In the genomic region with DNA sequence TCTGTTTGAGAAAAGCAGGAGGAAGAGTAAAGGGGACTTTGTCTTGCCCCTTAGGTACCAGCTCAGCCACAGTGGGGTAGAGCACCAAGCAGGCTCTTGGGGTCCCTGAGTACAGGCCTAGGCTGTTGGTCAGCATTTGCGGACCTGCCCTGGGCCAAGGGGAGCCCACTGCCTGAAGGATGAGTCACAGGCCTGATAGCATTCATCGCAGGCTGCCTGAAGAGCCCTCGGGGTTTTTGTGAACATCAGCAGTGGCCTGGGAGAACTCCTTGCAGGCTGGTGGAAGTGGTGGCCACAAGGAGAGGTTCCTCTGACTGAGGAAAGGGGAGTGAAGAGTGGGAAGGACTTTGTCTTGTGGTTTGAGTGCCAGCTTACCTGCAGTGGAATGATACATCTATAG, we compare ENCODE assay signal across 15 cellular contexts. TPM values are rescaled to one million over a fixed set of nuclear protein-coding genes. Genes with fewer than 3 reads are reported as not detected.
"Had no signal": no experiment of that assay in that cellular context is flagged by ENCODE, and none has a peak within 500 bp of the region (broad histone marks: within the 10 kb centered on the region; RNA-seq: fewer than 3 reads in every experiment).

No MANE protein-coding gene starts in this region.

- H3K27ac ChIP-seq: parathyroid adenoma, thyroid gland had no signal

- H3K9me3 ChIP-seq: thyroid gland had no signal

- H3K36me3 Mint-ChIP-seq: naive B cell had no signal

- H3K36me3 ChIP-seq: thyroid gland had no signal

- H3K4me1 ChIP-seq: parathyroid adenoma, thyroid gland had no signal

- H3K27me3 Mint-ChIP-seq: activated CD4-positive, alpha-beta T cell treated with anti-CD3 and anti-CD28 coated beads, Interleukin-2, amount 10 ng/mL, durations not matched to agents 7 days and 5 days; stimulated activated naive B cell treated with anti-CD40 and anti-IgM and Interleukin-4, amounts not matched to agents 10 μg/mL and 1 μg/mL and 100 μg/mL, for 72 hours had no signal

- H3K27ac Mint-ChIP-seq: activated CD4-positive, alpha-beta T cell treated with anti-CD3 and anti-CD28 coated beads, Interleukin-2, amount 10 ng/mL, durations not matched to agents 7 days and 5 days; activated T-helper 1 cell treated with anti-CD3 and anti-CD28 coated beads, Interleukin-12 subunit alpha, Interleukin-12 subunit beta, Interleukin-2, Interleukin-4 antibody, amounts not matched to agents 30 ng/mL and 10 ng/mL and 1 ng/mL, durations not matched to agents 14 hours and 24 hours and 36 hours; naive B cell; stimulated activated naive B cell treated with anti-CD40 and anti-IgM and Interleukin-4, amounts not matched to agents 10 μg/mL and 1 μg/mL and 100 μg/mL, for 72 hours had no signal

- DNase-seq: activated CD4-positive, alpha-beta T cell treated with anti-CD3 and anti-CD28 coated beads, Interleukin-2, amount 10 ng/mL, durations not matched to agents 7 days and 5 days; activated CD4-positive, CD25-positive, alpha-beta regulatory T cell; activated CD8-positive, alpha-beta memory T cell treated with anti-CD3 and anti-CD28 coated beads for 24 hours; aorta; head of caudate nucleus; left colon; naive B cell; stimulated activated CD4-positive, alpha-beta T cell treated with anti-CD3 and anti-CD28 coated beads, Interleukin-2, amount 100 ng/mL, for 48 hours; stimulated activated naive B cell treated with anti-CD40 and anti-IgM and Interleukin-4, amounts not matched to agents 10 μg/mL and 1 μg/mL and 100 μg/mL, for 72 hours; T-helper 2 cell; thyroid gland had no signal

- H3K4me3 Mint-ChIP-seq: activated CD4-positive, alpha-beta T cell treated with anti-CD3 and anti-CD28 coated beads, Interleukin-2, amount 10 ng/mL, durations not matched to agents 7 days and 5 days; activated T-helper 1 cell treated with anti-CD3 and anti-CD28 coated beads, Interleukin-12 subunit alpha, Interleukin-12 subunit beta, Interleukin-2, Interleukin-4 antibody, amounts not matched to agents 30 ng/mL and 10 ng/mL and 1 ng/mL, durations not matched to agents 14 hours and 24 hours and 36 hours; naive B cell; stimulated activated naive B cell treated with anti-CD40 and anti-IgM and Interleukin-4, amounts not matched to agents 10 μg/mL and 1 μg/mL and 100 μg/mL, for 72 hours had no signal

- H3K4me3 ChIP-seq: lung, thyroid gland had no signal

- H3K27me3 ChIP-seq: thyroid gland had no signal

RNA-seq across cellular contexts. Expression of gene P2RX7, which starts 25.0 kb away (rescaled TPM):
- total RNA-seq: epithelial cell of proximal tubule had no signal
